In the genomic region with DNA sequence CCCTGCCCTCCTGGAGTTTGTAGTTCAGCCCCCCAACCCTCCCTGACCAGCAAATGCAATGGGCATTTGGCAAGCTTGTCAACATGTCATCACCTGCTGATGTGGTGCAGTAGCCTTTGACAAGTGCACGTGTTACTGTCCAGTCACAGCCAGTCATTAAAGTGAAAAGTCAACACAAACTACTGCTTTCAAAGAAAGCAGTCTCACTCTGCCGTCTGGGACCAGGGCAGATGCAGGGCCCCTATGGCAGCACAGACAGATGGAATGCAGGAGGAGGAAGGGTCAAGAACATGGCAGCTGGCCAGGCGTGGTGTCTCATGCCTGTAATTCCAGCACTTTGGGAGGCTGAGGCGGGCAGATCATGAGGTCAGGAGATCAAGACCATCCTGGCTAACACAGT, we compare ENCODE assay signal across 19 cellular contexts.
DNase-seq lines count a peak whose midpoint lies in the region; ATAC-seq and TF ChIP-seq lines count a peak whose summit lies in the region.
"Had no signal": no experiment of that assay in that cellular context is flagged by ENCODE, and none has a peak within 500 bp of the region (broad histone marks: within the 10 kb centered on the region; RNA-seq: fewer than 3 reads in every experiment).

No MANE protein-coding gene starts in this region.

- H3K27ac ChIP-seq in upper lobe of right lung, result no peak overlapping the region
- H3K27ac ChIP-seq in endodermal cell (ENCODE audit: low read depth, low read length), result no peak overlapping the region
- H3K27ac ChIP-seq: 22Rv1; BLaER1 treated with 17β-estradiol and CSF1 and Interleukin-3, amounts not matched to agents 10 nM and 100 nM; gastrocnemius medialis; neutrophil; SK-N-MC had no signal

- no peak overlapping the region for H3K9ac ChIP-seq in endodermal cell (ENCODE audit: extremely low read depth, low read length, poor library complexity, severe bottlenecking)
- H3K9ac ChIP-seq: BLaER1 treated with 17β-estradiol and CSF1 and Interleukin-3, amounts not matched to agents 10 nM and 100 nM had no signal

- H3K9me3 Mint-ChIP-seq in endodermal cell, result no peaks in the 10 kb centered on the region

- no peaks in the 10 kb centered on the region for H3K4me1 Mint-ChIP-seq in endodermal cell
- H3K4me1 Mint-ChIP-seq: activated naive CD8-positive, alpha-beta T cell treated with anti-CD3 and anti-CD28 coated beads for 36 hours had no signal

- no peaks in the 10 kb centered on the region for H3K36me3 ChIP-seq in upper lobe of right lung
- no peaks in the 10 kb centered on the region for H3K36me3 ChIP-seq in endodermal cell (ENCODE audit: control insufficient read depth, insufficient read depth, low read length)
- H3K36me3 ChIP-seq: BLaER1 treated with 17β-estradiol and CSF1 and Interleukin-3, amounts not matched to agents 10 nM and 100 nM; gastrocnemius medialis; neutrophil had no signal

- no peak overlapping the region for H3K4me3 Mint-ChIP-seq in endodermal cell
- H3K4me3 Mint-ChIP-seq: activated naive CD8-positive, alpha-beta T cell treated with anti-CD3 and anti-CD28 coated beads for 36 hours; activated T-cell treated with anti-CD3 and anti-CD28 coated beads, Interleukin-2, amount 50 U/mL, for 24 hours had no signal

- WGBS in endodermal cell (ENCODE audit: insufficient coverage in 1 of 2, insufficient read length in 1 of 2), 2 experiments, result 89 to 93% methylated on average over 1 to 4 of the region's 4 CpGs

- peaks cover 2% of the 10 kb centered on the region for H3K27me3 Mint-ChIP-seq in endodermal cell (ENCODE audit: insufficient read depth)

- intact Hi-C loops in upper lobe of right lung (cut with DNase I), result no loop called here

- H3K4me3 ChIP-seq in cardiac fibroblast (replicated peaks in 1 of 2; ENCODE audit: low read depth in 2 of 2, low read length in 2 of 2) (no peak overlapping the region), upper lobe of right lung (no peak overlapping the region), endodermal cell (ENCODE audit: low read length) (no peak overlapping the region)
- H3K4me3 ChIP-seq: BLaER1 treated with 17β-estradiol and CSF1 and Interleukin-3, amounts not matched to agents 10 nM and 100 nM; gastrocnemius medialis; SK-N-MC had no signal

- ATAC-seq in upper lobe of right lung (peak; percentile 31), GM18511 (IDR thresholded peaks at IDR 0.05; ENCODE audit: unreplicated experiment) (no peak)
- ATAC-seq: gastrocnemius medialis had no signal

- no peaks in the 10 kb centered on the region for H3K36me3 Mint-ChIP-seq in endodermal cell (ENCODE audit: low read depth)
- H3K36me3 Mint-ChIP-seq: activated naive CD8-positive, alpha-beta T cell treated with anti-CD3 and anti-CD28 coated beads for 36 hours had no signal

- no peaks in the 10 kb centered on the region for H3K4me1 ChIP-seq in upper lobe of right lung
- H3K4me1 ChIP-seq in endodermal cell (ENCODE audit: control insufficient read depth, insufficient read depth, low read length), result no peaks in the 10 kb centered on the region
- H3K4me1 ChIP-seq: gastrocnemius medialis had no signal

- DNase-seq in DMS53 (lab: John Stamatoyannopoulos, UW), result peak; percentile 66
- no peak for DNase-seq in DMS53 treated with DMSO at 0.1 percent for 48 hours (lab: John Stamatoyannopoulos, UW; ENCODE audit: unreplicated experiment)
- peak; percentile 50 to 64 for DNase-seq in cardiac fibroblast (ENCODE audit: low read depth in 2 of 2)
- peak; percentile 73 for DNase-seq in islet precursor cell
- no peak for DNase-seq in upper lobe of right lung
- DNase-seq in SKM-1 treated with dmso at 0.1 percent for 144 hours (lab: John Stamatoyannopoulos, UW; ENCODE audit: unreplicated experiment), result no peak
- no peak for DNase-seq in endodermal cell
- DNase-seq: activated naive CD8-positive, alpha-beta T cell treated with anti-CD3 and anti-CD28 coated beads for 36 hours; activated T-cell treated with anti-CD3 and anti-CD28 coated beads, Interleukin-2, amount 50 U/mL, for 24 hours; DMS153; gastrocnemius medialis; NCI-H2029; NCI-H510A; stimulated activated CD4-positive, alpha-beta T cell treated with anti-CD3 and anti-CD28 coated beads, Interleukin-4, amount 100 ng/mL, for 4 hours had no signal

- TF ChIP-seq CTCF in cardiac fibroblast (IDR thresholded peaks at IDR 0.05; ENCODE audit: low read depth, low read length) (no peak), upper lobe of right lung (IDR thresholded peaks at IDR 0.05) (no peak), endodermal cell (conservative IDR thresholded peaks at IDR 0.05) (no peak)

- H3K27ac Mint-ChIP-seq in endodermal cell, result no peak overlapping the region
- H3K27ac Mint-ChIP-seq: activated naive CD8-positive, alpha-beta T cell treated with anti-CD3 and anti-CD28 coated beads for 36 hours; activated T-cell treated with anti-CD3 and anti-CD28 coated beads, Interleukin-2, amount 50 U/mL, for 24 hours had no signal

- H3K27me3 ChIP-seq in upper lobe of right lung, result no peaks in the 10 kb centered on the region
- no peaks in the 10 kb centered on the region for H3K27me3 ChIP-seq in endodermal cell (ENCODE audit: control insufficient read depth, insufficient read depth, low read length, poor library complexity, severe bottlenecking)
- H3K27me3 ChIP-seq: BLaER1 treated with 17β-estradiol and CSF1 and Interleukin-3, amounts not matched to agents 10 nM and 100 nM; gastrocnemius medialis; neutrophil had no signal

- H3K9me3 ChIP-seq in upper lobe of right lung (no peaks in the 10 kb centered on the region), endodermal cell (ENCODE audit: control insufficient read depth, low read length) (no peaks in the 10 kb centered on the region)
- H3K9me3 ChIP-seq: gastrocnemius medialis, neutrophil had no signal

Comparison
In these comparisons a context has a peak if more than half of its experiments do, and no peak if none do; other contexts are left out.
1. DNase-seq: peak in DMS53 (single experiment), cardiac fibroblast (2 of 2) and islet precursor cell (single experiment); none in DMS53 treated with DMSO at 0.1 percent for 48 hours (single experiment), upper lobe of right lung (single experiment), SKM-1 treated with dmso at 0.1 percent for 144 hours (single experiment) and endodermal cell (single experiment).